ENCODE assay signal across 8 cellular contexts in the genomic region with DNA sequence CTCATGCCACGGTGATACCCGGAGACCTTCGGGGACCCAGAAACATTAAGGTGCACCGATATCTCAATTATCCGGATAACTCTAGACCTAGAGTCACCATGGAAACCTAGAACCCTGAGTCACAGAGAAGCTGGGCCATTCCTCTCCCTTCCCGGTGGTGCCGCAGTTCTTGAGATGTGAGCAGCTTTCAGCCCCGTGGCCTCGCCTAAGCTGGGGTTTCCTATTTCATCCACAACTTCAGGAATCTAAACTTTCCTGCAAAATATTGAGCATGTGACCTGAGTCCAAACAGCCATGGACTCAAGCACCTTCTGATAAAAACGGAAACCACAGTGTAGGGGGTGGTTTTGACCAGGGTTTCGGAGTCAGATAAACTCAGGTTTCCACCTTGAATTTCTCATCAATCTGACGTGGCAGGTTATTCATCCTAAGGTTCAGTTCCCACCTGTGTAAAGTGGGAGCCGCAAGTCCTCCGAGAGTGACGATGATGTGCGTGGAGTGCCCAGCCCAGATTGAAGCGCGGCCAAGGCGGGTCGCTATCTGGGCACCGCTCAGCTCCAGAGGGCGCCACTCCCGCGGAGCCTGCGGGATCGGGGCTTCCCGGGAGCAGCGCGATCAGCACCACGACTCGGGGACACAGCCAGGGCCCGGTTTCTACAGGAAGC. TPM values are rescaled to one million over a fixed set of nuclear protein-coding genes. Genes with fewer than 3 reads are reported as not detected.
A peak's percentile ranks its signal among the peaks of the same experiment; 100 is the strongest.
DNase-seq lines count a peak whose midpoint lies in the region; ATAC-seq lines count a peak whose summit lies in the region.

No MANE protein-coding gene starts in this region.

- peak overlapping the region; percentile 96 to 97 for H3K27ac ChIP-seq in esophagus (ENCODE audit: low read depth in 2 of 2, low read length in 1 of 2)
- peak overlapping the region; percentile 81 for H3K27ac ChIP-seq in subcutaneous abdominal adipose tissue (ENCODE audit: low read depth, low read length)

- H3K27me3 ChIP-seq in esophagus (ENCODE audit: control insufficient read depth in 1 of 2, insufficient read depth in 2 of 2, low read length in 2 of 2) (no peaks in the 10 kb centered on the region), subcutaneous abdominal adipose tissue (ENCODE audit: control insufficient read depth in 5 of 5, insufficient read depth in 4 of 5, low read length in 5 of 5) (no peaks in the 10 kb centered on the region)

- H3K4me3 Mint-ChIP-seq in activated CD8-positive, alpha-beta T cell treated with anti-CD3 and anti-CD28 coated beads, Interleukin-2, amount 10 ng/mL, durations not matched to agents 7 days and 5 days = peak overlapping the region; percentile 76

- POLR2A ChIA-PET in activated CD8-positive, alpha-beta T cell treated with anti-CD3 and anti-CD28 coated beads, Interleukin-2, amount 10 ng/mL, durations not matched to agents 7 days and 5 days (lab: Charles Lee) = interaction anchor here (2.0 kb wide), 1 partner anchor 35 kb away, joined by 10 read pairs; no protein-coding TSS in a partner anchor

- H3K27ac Mint-ChIP-seq in activated CD8-positive, alpha-beta T cell treated with anti-CD3 and anti-CD28 coated beads, Interleukin-2, amount 10 ng/mL, durations not matched to agents 7 days and 5 days = peak overlapping the region; percentile 39

- no peaks in the 10 kb centered on the region for H3K9me3 Mint-ChIP-seq in activated CD8-positive, alpha-beta T cell treated with anti-CD3 and anti-CD28 coated beads, Interleukin-2, amount 10 ng/mL, durations not matched to agents 7 days and 5 days (ENCODE audit: insufficient read depth)

- H3K27me3 Mint-ChIP-seq in activated CD8-positive, alpha-beta T cell treated with anti-CD3 and anti-CD28 coated beads, Interleukin-2, amount 10 ng/mL, durations not matched to agents 7 days and 5 days (ENCODE audit: low read depth) = no peaks in the 10 kb centered on the region

- no peaks in the 10 kb centered on the region for H3K36me3 ChIP-seq in esophagus (ENCODE audit: control insufficient read depth in 2 of 2, insufficient read depth in 2 of 2, low read length in 1 of 2)
- H3K36me3 ChIP-seq in subcutaneous abdominal adipose tissue (ENCODE audit: control insufficient read depth in 5 of 5, insufficient read depth in 5 of 5, low read length in 5 of 5) = peaks cover 0 to 10% (median 0%) of the 10 kb centered on the region in 5 donors

- H3K9ac ChIP-seq in subcutaneous abdominal adipose tissue (ENCODE audit: low read length in 5 of 5) = peak overlapping the region in 4 of 5 donors; percentile 72 to 89 (median 76)

- peaks cover 11% of the 10 kb centered on the region for H3K36me3 Mint-ChIP-seq in activated CD8-positive, alpha-beta T cell treated with anti-CD3 and anti-CD28 coated beads, Interleukin-2, amount 10 ng/mL, durations not matched to agents 7 days and 5 days (ENCODE audit: low read depth)

- H3K9me3 ChIP-seq in esophagus (ENCODE audit: control insufficient read depth in 2 of 2, insufficient read depth in 1 of 2, low read depth in 1 of 2, low read length in 1 of 2) (no peaks in the 10 kb centered on the region), subcutaneous abdominal adipose tissue (ENCODE audit: control insufficient read depth in 5 of 5, low read length in 5 of 5) (no peaks in the 10 kb centered on the region)

- WGBS in esophagus, 2 donors = 20% methylated on average over 32 of the region's 32 CpGs

- peaks cover 4% of the 10 kb centered on the region in 2 donors for H3K4me1 ChIP-seq in esophagus (ENCODE audit: control insufficient read depth in 2 of 2, insufficient read depth in 2 of 2, low read length in 1 of 2)
- H3K4me1 ChIP-seq in subcutaneous abdominal adipose tissue (ENCODE audit: control insufficient read depth in 5 of 5, insufficient read depth in 5 of 5, low read length in 5 of 5) = peaks cover 0 to 34% (median 24%) of the 10 kb centered on the region in 5 donors

- peak; percentile 40 for DNase-seq in DMS53 treated with DMSO at 0.1 percent for 48 hours (lab: John Stamatoyannopoulos, UW; ENCODE audit: unreplicated experiment)
- DNase-seq in H4 (ENCODE audit: low spot score) = peak; percentile 84
- DNase-seq in NCI-H2107 treated with DMSO at 0.1 percent for 48 hours (lab: John Stamatoyannopoulos, UW; ENCODE audit: unreplicated experiment) = peak; percentile 59
- peak; percentile 45 for DNase-seq in activated CD8-positive, alpha-beta T cell treated with anti-CD3 and anti-CD28 coated beads, Interleukin-2, amount 10 ng/mL, durations not matched to agents 7 days and 5 days
- peak; percentile 72 for DNase-seq in mucosa of gallbladder (ENCODE audit: low spot score)
- no peak for DNase-seq in amniotic stem cell (lab: John Stamatoyannopoulos, UW)

- ATAC-seq in activated CD8-positive, alpha-beta T cell treated with anti-CD3 and anti-CD28 coated beads, Interleukin-2, amount 10 ng/mL, durations not matched to agents 7 days and 5 days = peak; percentile 28

- CTCF ChIA-PET in activated CD8-positive, alpha-beta T cell treated with anti-CD3 and anti-CD28 coated beads, Interleukin-2, amount 10 ng/mL, durations not matched to agents 7 days and 5 days (lab: Charles Lee) = interaction anchor here (1.2 to 2.1 kb wide), 2 partner anchors 37 to 45 kb away, joined by 3 to 11 read pairs; no protein-coding TSS in a partner anchor

- peaks cover 29% of the 10 kb centered on the region for H3K4me1 Mint-ChIP-seq in activated CD8-positive, alpha-beta T cell treated with anti-CD3 and anti-CD28 coated beads, Interleukin-2, amount 10 ng/mL, durations not matched to agents 7 days and 5 days (ENCODE audit: low read depth)

- H3K4me3 ChIP-seq in esophagus (ENCODE audit: low read depth in 1 of 2, low read length in 2 of 2) (peak overlapping the region; percentile 75 to 93), subcutaneous abdominal adipose tissue (ENCODE audit: low read depth in 1 of 5, low read length in 5 of 5) (peak overlapping the region; percentile 48 to 85 (median 75))

RNA-seq across cellular contexts. Expression of gene ETS2, which starts 1.0 kb away (rescaled TPM):
- 31.3 and 36.1 TPM in 2 replicates for total RNA-seq in H4 (2014; rRNA removed; shearing (Covaris generic))
- total RNA-seq in activated CD8-positive, alpha-beta T cell treated with anti-CD3 and anti-CD28 coated beads, Interleukin-2, amount 10 ng/mL, durations not matched to agents 7 days and 5 days = 10 to 100 TPM; 17.0 to 20.1 TPM
- polyA plus RNA-seq in esophagus = 10 to 100 TPM; 33.6 to 53.3 TPM
- 93.5 TPM for total RNA-seq in mucosa of gallbladder
